In genomic region chr10:44908071-44908709, GRCh38 we compare ENCODE assay signal across 1 cellular context.
TF ChIP-seq lines count a peak whose summit lies in the region.

No MANE protein-coding gene starts in this region.

TF ChIP-seq in K562, 482 proteins besides CTCF, POLR2A, EP300 and RAD21 (continued from another document):
- TF ChIP-seq ZNF655 (CRISPR knock-in tag; IDR thresholded peaks at IDR 0.05) (no peak), ZNF764 (CRISPR knock-in tag; IDR thresholded peaks at IDR 0.05; ENCODE audit: low read depth) (no peak), ELK1 (CRISPR knock-in tag; IDR thresholded peaks at IDR 0.05) (no peak), ZNF551 (CRISPR knock-in tag; IDR thresholded peaks at IDR 0.05) (no peak), MLX (CRISPR knock-in tag; conservative IDR thresholded peaks at IDR 0.05) (no peak)
TF ChIP-seq in K562: peak in this region for 0.
